11 cellular contexts compared by ENCODE assay signal in the genomic region with DNA sequence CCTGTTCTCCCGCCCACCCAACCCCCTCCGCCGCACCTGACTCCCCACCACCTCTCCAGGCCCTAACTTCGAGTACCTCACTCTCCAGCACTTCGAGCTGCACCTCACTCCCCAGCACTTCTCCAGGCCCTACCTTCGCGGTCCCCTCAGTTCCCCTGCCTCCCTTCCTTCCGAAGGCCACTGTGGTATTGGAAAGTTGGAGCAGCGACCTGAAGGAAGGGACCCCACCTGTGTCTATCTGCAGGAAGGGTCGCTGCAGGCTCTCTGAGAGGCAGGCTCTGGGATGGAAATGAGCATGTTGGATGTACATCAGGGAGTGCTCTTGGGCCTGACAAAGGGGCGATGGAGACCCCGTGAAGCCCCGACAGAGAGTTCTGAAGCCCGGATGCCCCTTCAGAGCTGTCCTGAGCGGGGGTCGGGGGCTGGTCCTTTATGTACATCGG.
A peak's percentile ranks its signal among the peaks of the same experiment; 100 is the strongest.
DNase-seq lines count a peak whose midpoint lies in the region; ATAC-seq and TF ChIP-seq lines count a peak whose summit lies in the region.
"Had no signal": no experiment of that assay in that cellular context is flagged by ENCODE, and none has a peak within 500 bp of the region (broad histone marks: within the 10 kb centered on the region; RNA-seq: fewer than 3 reads in every experiment).

No MANE protein-coding gene starts in this region.

- H3K27me3 ChIP-seq in HCT116 (ENCODE audit: insufficient read depth, low read length) (no peaks in the 10 kb centered on the region), body of pancreas (no peaks in the 10 kb centered on the region), mesendoderm (ENCODE audit: insufficient read depth, low read length, poor library complexity) (no peaks in the 10 kb centered on the region), subcutaneous abdominal adipose tissue (ENCODE audit: control insufficient read depth in 5 of 5, insufficient read depth in 4 of 5, low read length in 5 of 5) (no peaks in the 10 kb centered on the region)

- H3K36me3 ChIP-seq in HCT116 (ENCODE audit: control insufficient read depth in 1 of 2, insufficient read depth in 2 of 2, low read length in 2 of 2), result no peaks in the 10 kb centered on the region
- no peaks in the 10 kb centered on the region for H3K36me3 ChIP-seq in body of pancreas (replicated peaks in 1 of 2; ENCODE audit: insufficient read depth in 1 of 2, low read depth in 2 of 2)
- no peaks in the 10 kb centered on the region for H3K36me3 ChIP-seq in mesendoderm (ENCODE audit: control insufficient read depth, insufficient read depth, low read length)
- peaks cover 0 to 3% (median 0%) of the 10 kb centered on the region in 5 donors for H3K36me3 ChIP-seq in subcutaneous abdominal adipose tissue (ENCODE audit: control insufficient read depth in 5 of 5, insufficient read depth in 5 of 5, low read length in 5 of 5)

- no peaks in the 10 kb centered on the region for H3K79me1 ChIP-seq in mesendoderm (ENCODE audit: low read length)

- no peaks in the 10 kb centered on the region for H3K9me2 ChIP-seq in HCT116 (ENCODE audit: insufficient read depth)

- H4K8ac ChIP-seq in mesendoderm (ENCODE audit: low read depth, low read length), result no peak overlapping the region

- no peak overlapping the region for H3K18ac ChIP-seq in mesendoderm (ENCODE audit: low read length)

- POLR2A ChIA-PET in HCT116 (lab: Charles Lee), result no interaction called here

- intact Hi-C loops in HCT116 (cut with micrococcal nuclease) (loop anchor here (5.0 to 10.0 kb wide), 3 partner anchors 123 to 440 kb away; a partner anchor contains a TSS), body of pancreas (cut with DNase I) (loop anchor here (5.0 kb wide), 1 partner anchor 132 kb away; no protein-coding TSS in a partner anchor)

- no peak overlapping the region for H3K4me3 ChIP-seq in HCT116 (replicated peaks in 1 of 2; ENCODE audit: low read depth in 1 of 2, low read length in 2 of 2)
- no peak overlapping the region for H3K4me3 ChIP-seq in body of pancreas
- H3K4me3 ChIP-seq in mesendoderm (ENCODE audit: low read length), result no peak overlapping the region
- H3K4me3 ChIP-seq in subcutaneous abdominal adipose tissue (ENCODE audit: low read depth in 1 of 5, low read length in 5 of 5), result no peak overlapping the region

- H4K5ac ChIP-seq in mesendoderm (ENCODE audit: low read length), result no peak overlapping the region

- TF ChIP-seq POLR2A in HCT116 (IDR thresholded peaks at IDR 0.05; ENCODE audit: borderline replicate concordance, extremely low read depth, insufficient read depth, insufficient read length) (no peak), body of pancreas (IDR thresholded peaks at IDR 0.05) (no peak)

- RAD21 ChIA-PET in HCT116 (lab: Charles Lee; ENCODE audit: low non-redundant PET in 1 of 2, low total read pairs in 2 of 2, uncharacterized antibody in 2 of 2, unreplicated experiment in 2 of 2), result no interaction called here

- TF ChIP-seq RAD21 in HCT116 (IDR thresholded peaks at IDR 0.05; ENCODE audit: low read depth), result no peak

- no peak overlapping the region for H3K23ac ChIP-seq in mesendoderm (ENCODE audit: low read length)

- BruUV-seq in HCT116 (replicated peaks; lab: Mats Ljungman, UMichigan), result no TSS peak

- H3K9me3 ChIP-seq in HCT116 (ENCODE audit: control insufficient read depth in 1 of 2, insufficient read depth in 1 of 2, low read depth in 1 of 2, low read length in 2 of 2) (no peaks in the 10 kb centered on the region), body of pancreas (no peaks in the 10 kb centered on the region), subcutaneous abdominal adipose tissue (ENCODE audit: control insufficient read depth in 5 of 5, low read length in 5 of 5) (no peaks in the 10 kb centered on the region)

- ATAC-seq in HCT116 (no peak), body of pancreas (no peak), GM21515 (IDR thresholded peaks at IDR 0.05; ENCODE audit: unreplicated experiment) (no peak), GM21529 (IDR thresholded peaks at IDR 0.05; ENCODE audit: unreplicated experiment) (no peak)

- H3K9ac ChIP-seq in HCT116 (ENCODE audit: low read length) (0 out of 2 replicates have a peak overlapping the region, but pooled peaks have one; percentile 28), mesendoderm (ENCODE audit: low read length) (no peak overlapping the region), subcutaneous abdominal adipose tissue (ENCODE audit: low read length in 5 of 5) (no peak overlapping the region)

- H3K4me1 ChIP-seq in HCT116 (ENCODE audit: control insufficient read depth in 1 of 2, insufficient read depth in 2 of 2, low read length in 2 of 2), result peaks cover 25 to 45% of the 10 kb centered on the region in 2 experiments
- H3K4me1 ChIP-seq in body of pancreas, result peaks cover 10% of the 10 kb centered on the region
- no peaks in the 10 kb centered on the region for H3K4me1 ChIP-seq in mesendoderm (ENCODE audit: control insufficient read depth, low read depth, low read length)
- peaks cover 5 to 27% (median 22%) of the 10 kb centered on the region in 5 donors for H3K4me1 ChIP-seq in subcutaneous abdominal adipose tissue (ENCODE audit: control insufficient read depth in 5 of 5, insufficient read depth in 5 of 5, low read length in 5 of 5)

- CTCF ChIA-PET in HCT116 (lab: Charles Lee), result interaction anchor here (1.0 to 1.8 kb wide), 5 partner anchors 9 to 386 kb away, joined by 3 to 7 read pairs (median 3); no protein-coding TSS in a partner anchor

- H2BK5ac ChIP-seq in mesendoderm (ENCODE audit: low read length), result no peak overlapping the region

- no peaks in the 10 kb centered on the region for H4K20me1 ChIP-seq in HCT116 (ENCODE audit: insufficient read depth)

- no peak overlapping the region for H2BK15ac ChIP-seq in mesendoderm (replicated peaks; ENCODE audit: low read depth)

- no peak overlapping the region for H2BK120ac ChIP-seq in mesendoderm (ENCODE audit: low read depth, low read length)

- peak overlapping the region; percentile 46 for H3K27ac ChIP-seq in HCT116 (ENCODE audit: low read depth, low read length)
- H3K27ac ChIP-seq in body of pancreas, result peak overlapping the region; percentile 63 to 81 (median 73)
- H3K27ac ChIP-seq in mesendoderm (ENCODE audit: low read depth, low read length), result no peak overlapping the region
- H3K27ac ChIP-seq in subcutaneous abdominal adipose tissue (ENCODE audit: low read depth, low read length), result peak overlapping the region; percentile 61

- peak overlapping the region; percentile 6 for H3K56ac ChIP-seq in mesendoderm (ENCODE audit: low read length)

- 90 to 91% methylated on average over 15 to 16 of the region's 17 CpGs for WGBS in body of pancreas, 2 donors
- WGBS in mesendoderm (ENCODE audit: extremely low coverage, insufficient coverage, low lambda C conversion rate), result no CpG with 5 or more reads among the region's 17 CpGs

- no peak for TF ChIP-seq CTCF in HCT116 (IDR thresholded peaks at IDR 0.05 in 2 of 3, conservative IDR thresholded peaks at IDR 0.05 in 1 of 3; ENCODE audit: borderline replicate concordance in 1 of 3, insufficient read depth in 1 of 3, low read depth in 2 of 3, low read length in 2 of 3)
- TF ChIP-seq CTCF in body of pancreas (IDR thresholded peaks at IDR 0.05), result no peak

- peak overlapping the region; percentile 57 for H3K4ac ChIP-seq in mesendoderm (ENCODE audit: low read depth, low read length)

- DNase-seq in HCT116 (ENCODE audit: low read depth, low spot score) (no peak), body of pancreas (no peak), mesendoderm (no peak), NCI-H526 treated with DMSO at 0.1 percent for 48 hours (lab: John Stamatoyannopoulos, UW) (no peak), NCI-H1048 (lab: John Stamatoyannopoulos, UW) (no peak)
- DNase-seq: activated T-cell treated with anti-CD3 and anti-CD28 coated beads, Interleukin-2, amount 50 U/mL, for 24 hours; NCI-H2227 treated with DMSO at 0.1 percent for 48 hours; stimulated activated CD8-positive, alpha-beta memory T cell treated with anti-CD3 and anti-CD28 coated beads, Interleukin-4, amount 100 ng/mL, for 48 hours had no signal

- H3K79me2 ChIP-seq in HCT116 (ENCODE audit: insufficient read depth, low read length) (no peaks in the 10 kb centered on the region), mesendoderm (ENCODE audit: control insufficient read depth, insufficient read depth, low read length) (no peaks in the 10 kb centered on the region)

- H2AFZ ChIP-seq in HCT116 (ENCODE audit: low read depth, low read length, poor library complexity, severe bottlenecking), result no peak overlapping the region

- H3K4me2 ChIP-seq in HCT116 (ENCODE audit: low read length) (peak overlapping the region; percentile 75), mesendoderm (ENCODE audit: low read length) (no peak overlapping the region)

- H2AK5ac ChIP-seq in mesendoderm (ENCODE audit: low read length), result no peak overlapping the region

TF ChIP-seq in HCT116, 20 proteins besides CTCF, POLR2A, EP300 and RAD21 (continues in another document):
- TF ChIP-seq, protein P1, sequence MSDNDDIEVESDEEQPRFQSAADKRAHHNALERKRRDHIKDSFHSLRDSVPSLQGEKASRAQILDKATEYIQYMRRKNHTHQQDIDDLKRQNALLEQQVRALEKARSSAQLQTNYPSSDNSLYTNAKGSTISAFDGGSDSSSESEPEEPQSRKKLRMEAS (IDR thresholded peaks at IDR 0.05), result no peak
- TF ChIP-seq CEBPB (IDR thresholded peaks at IDR 0.05; ENCODE audit: low read depth) (no peak), ELF1 (IDR thresholded peaks at IDR 0.05; ENCODE audit: borderline replicate concordance, low read depth) (no peak), FOSL1 (IDR thresholded peaks at IDR 0.05; ENCODE audit: low read depth) (no peak), TCF7L2 (IDR thresholded peaks at IDR 0.05; ENCODE audit: borderline replicate concordance, extremely low read depth, insufficient read depth, insufficient read length) (no peak)
- TF ChIP-seq, protein P2, sequence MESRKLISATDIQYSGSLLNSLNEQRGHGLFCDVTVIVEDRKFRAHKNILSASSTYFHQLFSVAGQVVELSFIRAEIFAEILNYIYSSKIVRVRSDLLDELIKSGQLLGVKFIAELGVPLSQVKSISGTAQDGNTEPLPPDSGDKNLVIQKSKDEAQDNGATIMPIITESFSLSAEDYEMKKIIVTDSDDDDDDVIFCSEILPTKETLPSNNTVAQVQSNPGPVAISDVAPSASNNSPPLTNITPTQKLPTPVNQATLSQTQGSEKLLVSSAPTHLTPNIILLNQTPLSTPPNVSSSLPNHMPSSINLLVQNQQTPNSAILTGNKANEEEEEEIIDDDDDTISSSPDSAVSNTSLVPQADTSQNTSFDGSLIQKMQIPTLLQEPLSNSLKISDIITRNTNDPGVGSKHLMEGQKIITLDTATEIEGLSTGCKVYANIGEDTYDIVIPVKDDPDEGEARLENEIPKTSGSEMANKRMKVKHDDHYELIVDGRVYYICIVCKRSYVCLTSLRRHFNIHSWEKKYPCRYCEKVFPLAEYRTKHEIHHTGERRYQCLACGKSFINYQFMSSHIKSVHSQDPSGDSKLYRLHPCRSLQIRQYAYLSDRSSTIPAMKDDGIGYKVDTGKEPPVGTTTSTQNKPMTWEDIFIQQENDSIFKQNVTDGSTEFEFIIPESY (IDR thresholded peaks at IDR 0.05; ENCODE audit: extremely low read depth, insufficient replicate concordance, low read length), result no peak
